Comparison of ENCODE assay signal across 8 cellular contexts in the genomic region with DNA sequence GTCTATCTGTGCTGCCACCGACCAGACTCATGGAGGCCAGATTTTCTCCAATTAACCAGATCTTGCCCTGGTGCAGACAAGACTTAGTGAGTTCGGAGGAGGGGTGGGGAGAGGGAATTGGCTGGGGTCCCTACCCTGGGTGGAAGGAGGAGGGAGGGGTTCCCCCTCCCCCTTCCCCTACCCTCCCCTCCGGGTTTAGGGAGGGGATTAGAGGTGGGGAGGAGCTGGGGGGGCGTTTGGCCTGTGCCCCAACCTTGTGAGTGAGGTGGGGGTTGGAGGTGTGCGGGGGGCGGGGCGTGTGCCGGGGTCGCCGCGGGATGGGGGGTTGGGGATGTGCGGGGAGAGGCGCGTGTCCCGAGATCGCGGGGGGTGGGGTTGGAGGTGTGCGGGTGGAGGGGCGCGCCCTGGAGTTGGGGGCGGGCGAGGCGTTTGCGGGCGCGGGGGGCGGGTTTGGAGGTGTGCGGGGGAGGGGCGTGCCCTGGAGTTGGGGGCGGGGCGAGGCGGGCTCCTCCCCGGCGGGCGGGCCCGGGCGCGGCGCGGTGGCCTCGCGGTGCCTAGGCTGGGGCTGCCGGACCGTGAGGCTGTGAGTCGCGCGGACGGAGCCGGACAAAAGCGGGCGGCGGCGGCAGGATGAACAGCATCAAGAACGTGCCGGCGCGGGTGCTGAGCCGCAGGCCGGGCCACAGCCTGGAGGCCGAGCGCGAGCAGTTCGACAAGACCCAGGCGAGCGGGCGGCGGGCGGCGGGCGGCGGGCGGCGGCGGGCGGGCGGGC. TPM values are rescaled to one million over a fixed set of nuclear protein-coding genes. Genes with fewer than 3 reads are reported as not detected.
DNase-seq lines count a peak whose midpoint lies in the region; ATAC-seq and TF ChIP-seq lines count a peak whose summit lies in the region.

TSS of gene HIP1R (plus strand) at position 537 of the 772 bp plus-strand sequence. CDS start at position 631, 94 bp downstream.

- H3K4me3 ChIP-seq in BE2C (ENCODE audit: low read depth, low read length) = peak within 1 kb of the TSS; percentile 54
- peak within 1 kb of the TSS; percentile 57 to 92 (median 73) for H3K4me3 ChIP-seq in heart left ventricle
- peak within 1 kb of the TSS; percentile 60 to 76 for H3K4me3 ChIP-seq in prostate gland
- peak within 1 kb of the TSS; percentile 40 to 68 for H3K4me3 ChIP-seq in uterus

- peak within 1 kb of the TSS; percentile 93 for H3K4me3 Mint-ChIP-seq in activated naive CD8-positive, alpha-beta T cell treated with anti-CD3 and anti-CD28 coated beads for 36 hours

- peaks cover 7% of the 10 kb centered on the region for H3K36me3 Mint-ChIP-seq in activated naive CD8-positive, alpha-beta T cell treated with anti-CD3 and anti-CD28 coated beads for 36 hours

- H3K27me3 ChIP-seq in BE2C = peaks cover 13% of the 10 kb centered on the region
- H3K27me3 ChIP-seq in heart left ventricle = peaks cover 0 to 8% (median 0%) of the 10 kb centered on the region in 9 donors
- H3K27me3 ChIP-seq in prostate gland (replicated peaks; ENCODE audit: insufficient read depth) = no peaks in the 10 kb centered on the region
- H3K27me3 ChIP-seq in uterus = no peaks in the 10 kb centered on the region

- H3K4me1 Mint-ChIP-seq in activated naive CD8-positive, alpha-beta T cell treated with anti-CD3 and anti-CD28 coated beads for 36 hours = peaks cover 38% of the 10 kb centered on the region

- peaks cover 7% of the 10 kb centered on the region for H3K27me3 Mint-ChIP-seq in activated naive CD8-positive, alpha-beta T cell treated with anti-CD3 and anti-CD28 coated beads for 36 hours

- intact Hi-C loops in heart left ventricle (cut with DNase I) (loop anchor here in 5 of 10 donors (2.0 to 5.0 kb wide), 2 partner anchors 42 to 43 kb away; no protein-coding TSS in a partner anchor), prostate gland (cut with DNase I) (no loop called here), uterus (cut with DNase I; ENCODE audit: low total_unique reads) (no loop called here)

- H3K36me3 ChIP-seq in BE2C = no peaks in the 10 kb centered on the region
- no peaks in the 10 kb centered on the region for H3K36me3 ChIP-seq in heart left ventricle
- no peaks in the 10 kb centered on the region for H3K36me3 ChIP-seq in prostate gland
- H3K36me3 ChIP-seq in uterus = no peaks in the 10 kb centered on the region

- H3K27ac ChIP-seq in heart left ventricle (peak within 1 kb of the TSS; percentile 51 to 86 (median 76)), prostate gland (peak within 1 kb of the TSS; percentile 81 to 89), uterus (peak within 1 kb of the TSS; percentile 61 to 73)

- H3K4me1 ChIP-seq in BE2C = no peaks in the 10 kb centered on the region
- H3K4me1 ChIP-seq in heart left ventricle = peaks cover 0 to 32% (median 14%) of the 10 kb centered on the region in 12 donors
- H3K4me1 ChIP-seq in prostate gland (replicated peaks) = peaks cover 6% of the 10 kb centered on the region
- no peaks in the 10 kb centered on the region for H3K4me1 ChIP-seq in uterus

- H3K27ac Mint-ChIP-seq in activated naive CD8-positive, alpha-beta T cell treated with anti-CD3 and anti-CD28 coated beads for 36 hours = peak within 1 kb of the TSS; percentile 90

- ATAC-seq in GM21723 (IDR thresholded peaks at IDR 0.05; ENCODE audit: unreplicated experiment) (peak; percentile 47), heart left ventricle (peak in 3 of 4 donors; percentile 29 to 66 (median 64)), HG02571 (IDR thresholded peaks at IDR 0.05; ENCODE audit: unreplicated experiment) (no peak)

- no peaks in the 10 kb centered on the region for H3K9me3 ChIP-seq in BE2C
- no peaks in the 10 kb centered on the region for H3K9me3 ChIP-seq in heart left ventricle
- no peaks in the 10 kb centered on the region for H3K9me3 ChIP-seq in prostate gland
- no peaks in the 10 kb centered on the region for H3K9me3 ChIP-seq in uterus

- DNase-seq in BE2C (no peak), heart left ventricle (peak in 1 of 5 donors; percentile 45), prostate gland (ENCODE audit: low spot score) (peak; percentile 54), uterus (no peak)
- DNase-seq in activated naive CD8-positive, alpha-beta T cell treated with anti-CD3 and anti-CD28 coated beads for 36 hours = peak; percentile 62

- 0 to 2% (median 1%) methylated on average over 4 to 76 of the region's 76 CpGs for WGBS in heart left ventricle, 4 donors
- WGBS in prostate gland = under 1% methylated on average over 65 of the region's 76 CpGs

- TF ChIP-seq POLR2A in Raji (IDR thresholded peaks at IDR 0.05; ENCODE audit: insufficient read depth, low read depth, low read length) (peak; percentile 69), heart left ventricle (IDR thresholded peaks at IDR 0.05) (peak in 1 of 2 donors; percentile 34), prostate gland (IDR thresholded peaks at IDR 0.05) (peak; percentile 57), uterus (IDR thresholded peaks at IDR 0.05) (no peak)

- H3K9me3 Mint-ChIP-seq in activated naive CD8-positive, alpha-beta T cell treated with anti-CD3 and anti-CD28 coated beads for 36 hours = no peaks in the 10 kb centered on the region

- TF ChIP-seq CTCF in BE2C (IDR thresholded peaks at IDR 0.05; ENCODE audit: low read depth, low read length) (no peak), heart left ventricle (IDR thresholded peaks at IDR 0.05) (no peak), prostate gland (IDR thresholded peaks at IDR 0.05) (no peak), uterus (IDR thresholded peaks at IDR 0.05) (no peak)

RNA-seq across cellular contexts. Expression of gene HIP1R, which starts in this region (rescaled TPM):
- 0.85 TPM for polyA plus RNA-seq in BE2C (2012; ENCODE audit: insufficient read depth, insufficient read length, low read depth)
- total RNA-seq in activated naive CD8-positive, alpha-beta T cell treated with anti-CD3 and anti-CD28 coated beads for 36 hours = 10 to 100 TPM; 24.2 to 24.8 TPM
- 10 to 100 TPM; 14.9 to 49.5 (median 19.6) TPM for total RNA-seq in heart left ventricle
- 10 to 100 TPM; 19.1 to 31.4 TPM for polyA plus RNA-seq in heart left ventricle
- total RNA-seq in prostate gland = 10 to 100 TPM; 45.1 to 79.3 TPM
- 10 to 100 TPM in 3 of 4 donors, 1 to 10 TPM in 1; 2.9 to 31.3 (median 25.8) TPM for total RNA-seq in uterus

Comparison
In these comparisons a context has a peak if more than half of its experiments do, and no peak if none do; other contexts are left out.
1. DNase-seq: peak in activated naive CD8-positive, alpha-beta T cell treated with anti-CD3 and anti-CD28 coated beads for 36 hours (single experiment) and prostate gland (single experiment); none in BE2C (single experiment) and uterus (0 of 2).
2. POLR2A ChIP-seq: peak in Raji (single experiment) and prostate gland (single experiment); none in uterus (0 of 2).
3. Peak in every context shown above with its lines, with median percentiles within 50 percentile points of each other: H3K4me3 ChIP-seq and H3K27ac ChIP-seq.